Comparison of ENCODE assay signal across 8 cellular contexts in the genomic region with DNA sequence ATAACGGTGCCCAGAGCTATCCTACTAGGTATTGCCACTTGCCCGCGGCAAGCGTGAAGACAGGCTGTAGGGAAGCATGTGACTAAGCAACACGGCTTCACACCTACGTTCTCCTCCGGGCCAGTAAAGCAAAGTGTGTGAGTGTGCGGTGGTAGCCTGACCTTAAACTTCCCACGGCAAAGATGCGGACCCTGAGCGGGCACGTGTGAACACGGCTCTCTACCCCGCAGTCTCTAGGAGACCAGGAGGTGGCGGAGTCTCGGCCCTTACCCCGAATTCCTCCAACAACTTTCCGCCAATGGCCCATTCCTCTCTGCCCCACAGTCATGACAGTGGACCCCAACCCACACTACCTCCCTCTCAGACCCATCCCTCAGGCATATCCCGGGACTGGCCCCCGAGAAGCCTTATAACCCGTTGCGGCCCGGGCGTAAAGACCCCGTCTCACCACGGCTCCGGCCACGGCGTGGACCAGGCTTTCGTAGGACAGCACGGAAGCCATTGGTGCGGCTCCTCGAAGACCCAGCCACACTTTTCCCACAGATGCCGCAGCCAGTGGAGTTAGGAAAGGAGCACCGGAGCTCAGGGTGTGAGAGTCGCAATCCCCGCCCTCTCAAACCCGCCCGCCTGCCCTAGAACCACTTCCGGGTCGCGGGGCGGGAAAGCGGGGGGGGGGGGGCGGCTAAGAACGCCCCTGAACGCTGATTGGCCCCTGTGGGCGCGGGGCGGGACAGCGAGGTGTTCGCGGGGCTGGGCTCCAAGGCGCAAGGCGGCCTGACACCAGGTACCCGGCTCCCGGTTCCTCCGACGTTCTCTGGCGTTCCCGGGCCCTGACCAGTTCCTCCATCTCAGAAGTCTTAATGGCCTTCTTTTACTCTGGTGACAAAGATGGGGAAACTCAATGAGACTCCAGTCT. TPM values are rescaled to one million over a fixed set of nuclear protein-coding genes. Genes with fewer than 3 reads are reported as not detected.
DNase-seq lines count a peak whose midpoint lies in the region; ATAC-seq and TF ChIP-seq lines count a peak whose summit lies in the region.

A gene with protein sequence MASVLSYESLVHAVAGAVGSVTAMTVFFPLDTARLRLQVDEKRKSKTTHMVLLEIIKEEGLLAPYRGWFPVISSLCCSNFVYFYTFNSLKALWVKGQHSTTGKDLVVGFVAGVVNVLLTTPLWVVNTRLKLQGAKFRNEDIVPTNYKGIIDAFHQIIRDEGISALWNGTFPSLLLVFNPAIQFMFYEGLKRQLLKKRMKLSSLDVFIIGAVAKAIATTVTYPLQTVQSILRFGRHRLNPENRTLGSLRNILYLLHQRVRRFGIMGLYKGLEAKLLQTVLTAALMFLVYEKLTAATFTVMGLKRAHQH (minus strand): TSS at position 600 of the 916 bp plus-strand sequence. CDS start 98 bp downstream, at position 502.

- ATAC-seq in GM21717 (IDR thresholded peaks at IDR 0.05; ENCODE audit: unreplicated experiment) (peak; percentile 76), natural killer cell (peak; percentile 81 to 93 (median 85))

- no peaks in the 10 kb centered on the region for H3K36me3 Mint-ChIP-seq in natural killer cell

- DNase-seq in DMS 273 treated with DMSO at 0.1 percent for 48 hours (lab: John Stamatoyannopoulos, UW) (peak; percentile 57), RPMI7951 (ENCODE audit: low read depth) (peak; percentile 79), fibroblast of pulmonary artery (ENCODE audit: low read depth) (peak; percentile 77), natural killer cell (peak; percentile 81)
- DNase-seq in activated T-helper 1 cell treated with anti-CD3 and anti-CD28 coated beads, Interleukin-2, amount 50 U/mL, for 16 hours (ENCODE audit: low read depth in 1 of 2, low spot score in 1 of 2), result peak; percentile 74 to 86
- peak; percentile 76 to 89 (median 86) for DNase-seq in stimulated activated naive CD4-positive, alpha-beta T cell (lab: John Stamatoyannopoulos, UW)

- peaks cover 32 to 35% of the 10 kb centered on the region in 2 donors for H3K4me1 Mint-ChIP-seq in natural killer cell

- no peaks in the 10 kb centered on the region for H3K27me3 Mint-ChIP-seq in natural killer cell (ENCODE audit: low read depth in 2 of 2)

- H3K4me3 Mint-ChIP-seq in natural killer cell, result peak within 1 kb of the TSS; percentile 78

- no peaks in the 10 kb centered on the region for H3K9me3 Mint-ChIP-seq in natural killer cell

- H3K4me3 ChIP-seq in fibroblast of pulmonary artery (replicated peaks; ENCODE audit: low read depth, low read length), result peak within 1 kb of the TSS; percentile 99

- intact Hi-C loops in natural killer cell (cut with micrococcal nuclease), result loop anchor here (2.0 kb wide), 2 partner anchors 38 to 182 kb away; a partner anchor contains a TSS

- peak within 1 kb of the TSS; percentile 78 to 92 for H3K27ac Mint-ChIP-seq in natural killer cell

- peak; percentile 49; the same call in 1 of the 2 replicates for TF ChIP-seq CTCF in LNCAP (IDR thresholded peaks at IDR 0.05)
- TF ChIP-seq CTCF in fibroblast of pulmonary artery (IDR thresholded peaks at IDR 0.05; ENCODE audit: low read length, missing control alignments), result peak; percentile 53
- peak; percentile 29 for TF ChIP-seq CTCF in natural killer cell (IDR thresholded peaks at IDR 0.05)

RNA-seq across cellular contexts. Expression of the gene that starts here (rescaled TPM):
- total RNA-seq in RPMI7951 (2014; rRNA removed; shearing (Covaris generic)), result 24.4 and 30.0 TPM in 2 replicates
- 10 to 100 TPM in 2 of 3 donors, 1 to 10 TPM in 1; 9.2 to 13.4 (median 10.0) TPM for total RNA-seq in natural killer cell

Comparison
In these comparisons a context has a peak if more than half of its experiments do, and no peak if none do; other contexts are left out.
1. Peak in every context shown above with its lines: DNase-seq, ATAC-seq and H3K4me3 ChIP-seq.